ENCODE assay signal across 17 cellular contexts in the genomic region with DNA sequence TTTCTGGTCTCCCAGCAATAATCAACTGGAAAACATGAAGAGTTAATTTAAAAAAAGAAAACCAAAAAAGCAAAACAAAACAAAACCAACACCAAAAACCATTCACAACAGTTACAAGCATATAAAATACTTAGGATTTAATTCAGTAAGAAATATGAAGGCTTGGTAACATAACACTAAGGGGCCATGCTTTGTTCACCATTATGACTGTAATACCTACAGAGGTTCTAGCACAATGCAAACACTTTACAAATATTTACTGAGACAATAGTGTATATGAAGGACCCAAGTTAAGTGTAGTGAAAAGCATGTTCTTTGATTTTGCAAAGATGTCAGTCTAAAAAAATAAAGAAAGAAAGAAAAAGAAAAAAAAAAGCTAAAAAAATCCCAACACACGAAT.
DNase-seq lines count a peak whose midpoint lies in the region; ATAC-seq and TF ChIP-seq lines count a peak whose summit lies in the region.
"Had no signal": no experiment of that assay in that cellular context is flagged by ENCODE, and none has a peak within 500 bp of the region (broad histone marks: within the 10 kb centered on the region; RNA-seq: fewer than 3 reads in every experiment).

No MANE protein-coding gene starts in this region.

- H3K27me3 Mint-ChIP-seq in type B pancreatic cell, result no peaks in the 10 kb centered on the region
- H3K27me3 Mint-ChIP-seq: CD4-positive, alpha-beta T cell had no signal

- TF ChIP-seq CTCF in left lung (IDR thresholded peaks at IDR 0.05) (no peak), type B pancreatic cell (conservative IDR thresholded peaks at IDR 0.05) (no peak), GM10248 (IDR thresholded peaks at IDR 0.05; ENCODE audit: control extremely low read depth, extremely low read depth, low read depth, missing control alignments) (no peak)

- peaks cover 52% of the 10 kb centered on the region for H3K36me3 ChIP-seq in SK-N-MC (ENCODE audit: insufficient read depth, low read length)
- H3K36me3 ChIP-seq in left lung, result peaks cover 0 to 11% of the 10 kb centered on the region in 2 donors
- H3K36me3 ChIP-seq in neuronal stem cell (replicated peaks in 1 of 2; ENCODE audit: control insufficient read depth in 2 of 2, insufficient read depth in 2 of 2, low read length in 2 of 2), result peaks cover 2 to 67% of the 10 kb centered on the region in 2 donors

- H3K27ac Mint-ChIP-seq in type B pancreatic cell, result peak overlapping the region; percentile 44

- no peak overlapping the region for H2AK5ac ChIP-seq in neuronal stem cell (ENCODE audit: low read depth, low read length)

- no peaks in the 10 kb centered on the region for H3K9me3 Mint-ChIP-seq in type B pancreatic cell
- H3K9me3 Mint-ChIP-seq: CD4-positive, alpha-beta T cell had no signal

- no peak overlapping the region for H3K23ac ChIP-seq in neuronal stem cell (ENCODE audit: low read depth, low read length, poor library complexity)

- CTCF ChIA-PET in GM10248 (lab: Yijun Ruan, JAX), result interaction anchor here (1.0 kb wide), 1 partner anchor 12 kb away, joined by 3 read pairs; no protein-coding TSS in a partner anchor

- no peak overlapping the region for H2BK15ac ChIP-seq in neuronal stem cell (ENCODE audit: low read length)

- no peak overlapping the region for H2BK5ac ChIP-seq in neuronal stem cell (ENCODE audit: low read length)

- no peak overlapping the region for H3K14ac ChIP-seq in neuronal stem cell (ENCODE audit: low read length)

- intact Hi-C loops in left lung (cut with DNase I), result no loop called here

- H2AFZ ChIP-seq in neuronal stem cell (ENCODE audit: low read length), result no peak overlapping the region

- H3K18ac ChIP-seq in neuronal stem cell (ENCODE audit: low read length), result no peak overlapping the region

- H3K27ac ChIP-seq in SK-N-MC (peak overlapping the region; percentile 67), left lung (peak overlapping the region; percentile 16 to 21), neuronal stem cell (replicated peaks; ENCODE audit: low read length) (no peak overlapping the region)
- H3K27ac ChIP-seq: cardiac muscle cell, spleen had no signal

- H4K8ac ChIP-seq in neuronal stem cell (ENCODE audit: low read depth, low read length), result no peak overlapping the region

- H3K36me3 Mint-ChIP-seq in type B pancreatic cell, result peaks cover 55% of the 10 kb centered on the region

- no peak overlapping the region for H3K4ac ChIP-seq in neuronal stem cell (ENCODE audit: low read length)

- H3K27me3 ChIP-seq in left lung (no peaks in the 10 kb centered on the region), neuronal stem cell (ENCODE audit: control insufficient read depth in 3 of 3, insufficient read depth in 3 of 3, low read depth in 1 of 3, low read length in 3 of 3) (no peaks in the 10 kb centered on the region)
- H3K27me3 ChIP-seq: cardiac muscle cell, spleen had no signal

- H3K4me2 ChIP-seq in neuronal stem cell (ENCODE audit: insufficient read depth, low read length, poor library complexity, severe bottlenecking), result no peak overlapping the region

- peak; percentile 41 for DNase-seq in NCI-H146 (lab: John Stamatoyannopoulos, UW)
- DNase-seq in NCI-H146 treated with DMSO at 0.1 percent for 48 hours (lab: John Stamatoyannopoulos, UW; ENCODE audit: unreplicated experiment), result no peak
- no peak for DNase-seq in SK-N-MC (ENCODE audit: low read depth, low spot score)
- no peak for DNase-seq in left lung
- DNase-seq in type B pancreatic cell (ENCODE audit: extremely low spot score, unreplicated experiment), result no peak
- DNase-seq in neuronal stem cell (ENCODE audit: low spot score), result no peak
- no peak for DNase-seq in amniotic stem cell (lab: John Stamatoyannopoulos, UW)
- DNase-seq in GM10248 (ENCODE audit: extremely low spot score), result no peak
- DNase-seq: 8988T; activated CD4-positive, alpha-beta T cell treated with anti-CD3 and anti-CD28 coated beads for 1 hour; activated naive CD4-positive, alpha-beta T cell treated with anti-CD3 and anti-CD28 coated beads, Interleukin-2, amount 50 U/mL, for 16 hours; CD4-positive, alpha-beta T cell; H7; NCI-H1048; spleen; stimulated activated naive CD8-positive, alpha-beta T cell treated with anti-CD3 and anti-CD28 coated beads, Interleukin-15, Interleukin-2, amounts not matched to agents 100 U/mL and 50 U/mL, for 24 hours had no signal

- WGBS in neuronal stem cell (ENCODE audit: extremely low coverage in 2 of 2, insufficient read length in 2 of 2, insufficient replicate concordance in 1 of 2), 2 donors, result no CpG with 5 or more reads among the region's 1 CpG

- peaks cover 19% of the 10 kb centered on the region for H3K4me1 Mint-ChIP-seq in type B pancreatic cell (ENCODE audit: unreplicated experiment)

- no peak overlapping the region for H3K4me3 Mint-ChIP-seq in type B pancreatic cell
- H3K4me3 Mint-ChIP-seq: CD4-positive, alpha-beta T cell had no signal

- H3K9me3 ChIP-seq in SK-N-MC (ENCODE audit: low read depth, low read length) (no peaks in the 10 kb centered on the region; the same call in 1 of the 2 replicates), left lung (no peaks in the 10 kb centered on the region), neuronal stem cell (replicated peaks in 1 of 2; ENCODE audit: control insufficient read depth in 2 of 2, insufficient read depth in 1 of 2, low read depth in 1 of 2, low read length in 2 of 2) (no peaks in the 10 kb centered on the region)
- H3K9me3 ChIP-seq: spleen had no signal

- H3K79me1 ChIP-seq in neuronal stem cell (ENCODE audit: low read depth, low read length), result no peaks in the 10 kb centered on the region

- H4K91ac ChIP-seq in neuronal stem cell (ENCODE audit: low read depth, low read length, poor library complexity), result no peak overlapping the region

- no peak overlapping the region for H2BK120ac ChIP-seq in neuronal stem cell (ENCODE audit: low read depth, low read length)

- H3K4me1 ChIP-seq in left lung, result peaks cover 4 to 11% of the 10 kb centered on the region in 2 donors
- H3K4me1 ChIP-seq in neuronal stem cell (ENCODE audit: control insufficient read depth in 2 of 2, insufficient read depth in 1 of 2, low read depth in 1 of 2, low read length in 2 of 2), result peaks cover 0 to 12% of the 10 kb centered on the region in 2 donors

- H3K9ac ChIP-seq in SK-N-MC (ENCODE audit: insufficient read length) (no peak overlapping the region), neuronal stem cell (ENCODE audit: low read depth, low read length, poor library complexity) (no peak overlapping the region)

- peak; percentile 28 for ATAC-seq in left lung
- ATAC-seq: stimulated activated naive CD8-positive, alpha-beta T cell treated with anti-CD3 and anti-CD28 coated beads, Interleukin-15, Interleukin-2, amounts not matched to agents 100 U/mL and 50 U/mL, for 24 hours had no signal

- POLR2A ChIA-PET in GM10248 (lab: Yijun Ruan, JAX), result no interaction called here

- H2BK12ac ChIP-seq in neuronal stem cell (ENCODE audit: low read length), result no peak overlapping the region

- H3K4me3 ChIP-seq in SK-N-MC (no peak overlapping the region), left lung (no peak overlapping the region), neuronal stem cell (ENCODE audit: low read length in 2 of 2) (no peak overlapping the region)
- H3K4me3 ChIP-seq: cardiac muscle cell, spleen had no signal
